Comparison of ENCODE assay signal across 8 cellular contexts in the genomic region with DNA sequence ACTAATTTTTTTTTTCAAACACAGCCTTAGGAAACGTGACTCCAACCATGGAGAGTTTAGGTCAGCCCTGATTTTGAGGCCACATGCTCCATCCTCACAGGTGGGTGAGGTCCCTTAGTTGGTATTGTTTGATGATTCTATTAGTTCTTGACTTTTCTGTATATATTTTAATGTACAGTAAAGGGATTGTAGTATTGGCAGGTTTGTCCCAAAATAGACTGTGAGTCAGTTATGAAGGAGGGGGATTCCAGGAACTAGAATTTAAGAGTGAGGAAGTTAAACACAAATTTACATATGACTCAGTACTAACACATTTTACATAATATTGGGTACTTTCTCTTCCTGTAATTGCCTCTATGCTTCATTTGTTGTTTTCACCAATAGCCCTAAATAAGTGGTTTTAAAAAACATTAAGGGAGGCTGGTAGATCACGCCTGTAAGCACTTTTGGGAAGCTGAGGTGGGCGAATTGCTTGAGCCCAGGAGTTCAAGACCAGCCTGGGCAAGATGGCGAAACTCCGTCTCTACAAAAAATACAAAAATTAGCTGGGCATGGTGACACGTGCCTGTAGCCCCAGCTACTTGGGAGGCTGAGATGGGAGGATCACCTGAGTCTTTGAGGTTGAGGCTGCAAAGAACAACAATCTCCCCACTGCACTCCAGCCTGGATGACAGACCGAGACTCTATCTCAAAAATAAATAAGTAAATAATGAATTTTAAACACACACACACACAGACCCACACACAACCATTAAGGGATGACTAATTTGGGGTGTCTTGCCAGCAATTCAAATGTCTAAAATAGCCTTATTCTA.
A peak's percentile ranks its signal among the peaks of the same experiment; 100 is the strongest.
DNase-seq lines count a peak whose midpoint lies in the region; ATAC-seq, FAIRE-seq and TF ChIP-seq lines count a peak whose summit lies in the region.

No MANE protein-coding gene starts in this region.

- FAIRE-seq in frontal cortex (lab: Jason Lieb, UNC) = no peak

- H3K9me3 Mint-ChIP-seq in Caco-2 (ENCODE audit: unreplicated experiment) = no peaks in the 10 kb centered on the region

- H3K27me3 ChIP-seq in Caco-2 (replicated peaks; ENCODE audit: control insufficient read depth, insufficient read depth, low read length) = no peaks in the 10 kb centered on the region

- H3K4me3 ChIP-seq in GM12865 (ENCODE audit: low read depth, low read length) (no peak overlapping the region), Caco-2 (ENCODE audit: low read depth, low read length) (no peak overlapping the region)

- no peak overlapping the region for H3K4me3 Mint-ChIP-seq in Caco-2 (ENCODE audit: unreplicated experiment)

- H3K4me1 ChIP-seq in Caco-2 = no peaks in the 10 kb centered on the region

- H3K36me3 Mint-ChIP-seq in Caco-2 (ENCODE audit: insufficient read depth, unreplicated experiment) = no peaks in the 10 kb centered on the region

- BruUV-seq in Caco-2 (replicated peaks; lab: Mats Ljungman, UMichigan) = no TSS peak

- no peaks in the 10 kb centered on the region for H3K9me3 ChIP-seq in Caco-2

- TF ChIP-seq CTCF in GM12865 (IDR thresholded peaks at IDR 0.05; ENCODE audit: insufficient read depth, low read depth, low read length, missing control alignments) (no peak), Caco-2 (IDR thresholded peaks at IDR 0.05; ENCODE audit: insufficient read depth in 1 of 2, low read depth in 1 of 2, low read length in 1 of 2, severe bottlenecking in 1 of 2, unreplicated experiment in 1 of 2) (no peak)

- no peaks in the 10 kb centered on the region for H3K36me3 ChIP-seq in Caco-2 (ENCODE audit: control insufficient read depth, insufficient read depth, low read length)

- in situ Hi-C loops in KBM-7 (cut with MboI; ENCODE audit: low pct_unique_long_range_greater_than_20kb, low sequenced_read_pairs) = no loop called here

- DNase-seq in GM12865 (ENCODE audit: low read depth) (peak; percentile 82), KBM-7 (peak; percentile 49), astrocyte of the hippocampus (ENCODE audit: low read depth, low spot score) (peak; percentile 78), renal cortical epithelial cell (ENCODE audit: low read depth) (peak; percentile 96), Caco-2 (no peak), D341Med (ENCODE audit: low spot score) (no peak), frontal cortex (ENCODE audit: low spot score in 2 of 2) (no peak)

- no peaks in the 10 kb centered on the region for H3K27me3 Mint-ChIP-seq in Caco-2 (ENCODE audit: insufficient read depth, unreplicated experiment)

- CTCF ChIA-PET in Caco-2 (lab: Charles Lee) = no interaction called here

- intact Hi-C loops in Caco-2 (cut with micrococcal nuclease; ENCODE audit: unreplicated experiment) = no loop called here

- H3K27ac Mint-ChIP-seq in Caco-2 (ENCODE audit: unreplicated experiment) = no peak overlapping the region

- peaks cover 6% of the 10 kb centered on the region for H3K4me1 Mint-ChIP-seq in Caco-2 (ENCODE audit: low read depth, unreplicated experiment)

- ATAC-seq in GM21576 (IDR thresholded peaks at IDR 0.05; ENCODE audit: unreplicated experiment) = peak; percentile 95

- POLR2A ChIA-PET in Caco-2 (lab: Charles Lee) = no interaction called here

Comparison
In these comparisons a context has a peak if more than half of its experiments do, and no peak if none do; other contexts are left out.
1. DNase-seq: peak in GM12865 (single experiment), KBM-7 (single experiment), astrocyte of the hippocampus (single experiment) and renal cortical epithelial cell (single experiment); none in Caco-2 (0 of 2), D341Med (single experiment) and frontal cortex (0 of 2).